3 cellular contexts compared by ENCODE assay signal in the genomic region with DNA sequence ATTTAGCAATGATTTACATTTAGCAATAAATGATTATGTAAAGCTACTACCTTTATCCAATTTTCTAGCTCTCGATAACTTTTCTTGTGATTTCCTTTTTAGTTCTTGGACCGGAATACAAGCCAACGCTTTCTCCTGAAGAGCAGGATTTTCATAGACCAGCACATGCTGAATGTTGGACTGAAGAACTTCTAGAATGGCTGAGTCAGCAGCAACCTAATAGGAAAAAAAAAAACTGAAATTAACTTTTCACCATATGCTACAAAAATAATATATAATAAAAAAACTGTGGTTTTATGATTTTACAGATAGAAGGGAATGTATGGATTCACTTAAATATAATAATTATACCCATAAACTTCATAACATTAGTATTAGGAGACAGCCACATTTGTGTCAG.
TF ChIP-seq lines count a peak whose summit lies in the region.

No MANE protein-coding gene starts in this region.

TF ChIP-seq in HepG2, 621 proteins besides CTCF, POLR2A, EP300 and RAD21:
- TF ChIP-seq MAFF (IDR thresholded peaks at IDR 0.05; ENCODE audit: low read depth, low read length) (peak; percentile 86), SMC3 (IDR thresholded peaks at IDR 0.05; ENCODE audit: low read length) (no peak), MAFK (conservative IDR thresholded peaks at IDR 0.05 in 1 of 2, IDR thresholded peaks at IDR 0.05 in 1 of 2; ENCODE audit: low read length in 2 of 2) (peak; percentile 80 to 92), ATM (IDR thresholded peaks at IDR 0.05; ENCODE audit: borderline replicate concordance) (no peak), HNRNPUL1 (IDR thresholded peaks at IDR 0.05; ENCODE audit: low read depth, low read length) (no peak)
- TF ChIP-seq, protein P1, sequence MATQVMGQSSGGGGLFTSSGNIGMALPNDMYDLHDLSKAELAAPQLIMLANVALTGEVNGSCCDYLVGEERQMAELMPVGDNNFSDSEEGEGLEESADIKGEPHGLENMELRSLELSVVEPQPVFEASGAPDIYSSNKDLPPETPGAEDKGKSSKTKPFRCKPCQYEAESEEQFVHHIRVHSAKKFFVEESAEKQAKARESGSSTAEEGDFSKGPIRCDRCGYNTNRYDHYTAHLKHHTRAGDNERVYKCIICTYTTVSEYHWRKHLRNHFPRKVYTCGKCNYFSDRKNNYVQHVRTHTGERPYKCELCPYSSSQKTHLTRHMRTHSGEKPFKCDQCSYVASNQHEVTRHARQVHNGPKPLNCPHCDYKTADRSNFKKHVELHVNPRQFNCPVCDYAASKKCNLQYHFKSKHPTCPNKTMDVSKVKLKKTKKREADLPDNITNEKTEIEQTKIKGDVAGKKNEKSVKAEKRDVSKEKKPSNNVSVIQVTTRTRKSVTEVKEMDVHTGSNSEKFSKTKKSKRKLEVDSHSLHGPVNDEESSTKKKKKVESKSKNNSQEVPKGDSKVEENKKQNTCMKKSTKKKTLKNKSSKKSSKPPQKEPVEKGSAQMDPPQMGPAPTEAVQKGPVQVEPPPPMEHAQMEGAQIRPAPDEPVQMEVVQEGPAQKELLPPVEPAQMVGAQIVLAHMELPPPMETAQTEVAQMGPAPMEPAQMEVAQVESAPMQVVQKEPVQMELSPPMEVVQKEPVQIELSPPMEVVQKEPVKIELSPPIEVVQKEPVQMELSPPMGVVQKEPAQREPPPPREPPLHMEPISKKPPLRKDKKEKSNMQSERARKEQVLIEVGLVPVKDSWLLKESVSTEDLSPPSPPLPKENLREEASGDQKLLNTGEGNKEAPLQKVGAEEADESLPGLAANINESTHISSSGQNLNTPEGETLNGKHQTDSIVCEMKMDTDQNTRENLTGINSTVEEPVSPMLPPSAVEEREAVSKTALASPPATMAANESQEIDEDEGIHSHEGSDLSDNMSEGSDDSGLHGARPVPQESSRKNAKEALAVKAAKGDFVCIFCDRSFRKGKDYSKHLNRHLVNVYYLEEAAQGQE (IDR thresholded peaks at IDR 0.05; ENCODE audit: borderline replicate concordance in 1 of 2, low read depth in 1 of 2, low read length in 2 of 2) = no peak
TF ChIP-seq in HepG2: peak in this region for 2.

TF ChIP-seq in GM12891, 5 proteins besides CTCF, POLR2A, EP300 and RAD21:
- TF ChIP-seq PAX5 (IDR thresholded peaks at IDR 0.05; ENCODE audit: insufficient read depth, low read length, severe bottlenecking) = no peak

TF ChIP-seq in K562, 482 proteins besides CTCF, POLR2A, EP300 and RAD21:
- peak; percentile 75 for TF ChIP-seq MAFF (IDR thresholded peaks at IDR 0.05; ENCODE audit: low read length)
- TF ChIP-seq POLR2H (tag; IDR thresholded peaks at IDR 0.05; ENCODE audit: low read depth) = no peak
- TF ChIP-seq DIDO1 (tag; IDR thresholded peaks at IDR 0.05; ENCODE audit: low read depth) = no peak
- peak; percentile 86 for TF ChIP-seq ZNF316 (IDR thresholded peaks at IDR 0.05)
- peak; percentile 68 for TF ChIP-seq MAFG (tag; conservative IDR thresholded peaks at IDR 0.05)
- no peak for TF ChIP-seq XRCC5 (IDR thresholded peaks at IDR 0.05; ENCODE audit: low read depth, low read length)
- peak; percentile 63 for TF ChIP-seq C11orf30 (IDR thresholded peaks at IDR 0.05; ENCODE audit: low read depth)
- peak; percentile 68; the same call in 1 of the 2 replicates for TF ChIP-seq MAFK (IDR thresholded peaks at IDR 0.05; ENCODE audit: low read length)
